30 cellular contexts compared by ENCODE assay signal in the genomic region with DNA sequence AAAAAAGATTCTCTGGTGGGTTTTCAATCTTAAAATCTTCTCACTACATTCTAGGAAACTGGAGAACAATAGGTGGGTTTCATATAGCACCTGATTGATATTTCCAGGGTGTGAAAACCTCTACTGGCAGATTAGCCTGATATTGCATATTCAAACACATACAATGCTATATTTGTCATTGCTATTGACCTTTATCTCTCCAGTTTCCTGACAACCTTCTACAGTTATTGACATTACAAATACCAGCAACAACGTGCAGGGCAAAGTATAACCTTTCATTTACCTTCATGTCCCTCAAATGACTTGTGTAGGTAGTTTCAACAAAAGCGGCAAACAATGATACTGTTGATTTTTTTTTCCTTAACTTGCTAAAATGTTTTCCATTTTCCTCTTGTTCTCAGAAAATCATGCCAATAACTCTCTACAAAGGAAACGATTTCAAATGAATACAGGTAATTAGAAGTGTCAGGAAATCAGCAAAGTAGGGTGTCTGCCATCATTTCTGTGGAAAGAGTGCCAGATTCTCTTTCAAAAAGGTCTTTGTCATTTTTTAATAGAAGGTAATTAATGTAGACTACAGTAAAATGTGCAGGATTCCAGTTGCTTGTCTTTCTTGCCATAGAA.
DNase-seq lines count a peak whose midpoint lies in the region; ATAC-seq, FAIRE-seq and TF ChIP-seq lines count a peak whose summit lies in the region.
"Had no signal": no experiment of that assay in that cellular context is flagged by ENCODE, and none has a peak within 500 bp of the region (broad histone marks: within the 10 kb centered on the region; RNA-seq: fewer than 3 reads in every experiment).

No MANE protein-coding gene starts in this region.

- H3K4me1 ChIP-seq in GM12878 (ENCODE audit: control insufficient read depth, insufficient read depth, low read length), result no peaks in the 10 kb centered on the region

- POLR2A ChIA-PET in GM12878 (lab: Charles Lee), result no interaction called here

- no peak for TF ChIP-seq CTCF in GM12878 (IDR thresholded peaks at IDR 0.05 in 2 of 3, conservative IDR thresholded peaks at IDR 0.05 in 1 of 3; ENCODE audit: control insufficient read depth in 2 of 3, extremely low read depth in 1 of 3, insufficient read depth in 1 of 3, low read depth in 3 of 3, low read length in 3 of 3)

- H3K9me3 ChIP-seq in GM12878 (replicated peaks; ENCODE audit: control insufficient read depth, insufficient read depth, low read length), result no peaks in the 10 kb centered on the region
- H3K9me3 ChIP-seq: thoracic aorta had no signal

- no peak overlapping the region for H3K27ac ChIP-seq in GM12878 (ENCODE audit: control insufficient read depth, insufficient read depth)
- H3K27ac ChIP-seq: RWPE1, thoracic aorta had no signal

- BruUV-seq in GM12878 (replicated peaks; lab: Mats Ljungman, UMichigan), result no TSS peak

- H3K4me2 ChIP-seq in GM12878 (ENCODE audit: control insufficient read depth, insufficient read depth), result no peak overlapping the region

- in situ Hi-C loops in GM12878 (cut with MboI), result loop anchor here (25.0 kb wide), 1 partner anchor 1380 kb away; no protein-coding TSS in a partner anchor

- no peak for TF ChIP-seq POLR2A in GM12878 (IDR thresholded peaks at IDR 0.05; ENCODE audit: low read depth, low read length)

- H3K4me3 ChIP-seq in GM12878, result no peak overlapping the region
- H3K4me3 ChIP-seq: thoracic aorta had no signal

- no peak for TF ChIP-seq RAD21 in GM12878 (IDR thresholded peaks at IDR 0.05; ENCODE audit: insufficient read depth, low read depth, low read length)

- intact Hi-C loops in GM12878 (cut with micrococcal nuclease; ENCODE audit: unreplicated experiment), result loop anchor here (10.0 kb wide), 1 partner anchor 992 kb away; no protein-coding TSS in a partner anchor
- intact Hi-C loops in Right ventricle myocardium inferior (cut with DNase I), result loop anchor here (10.0 kb wide), 1 partner anchor 598 kb away; a partner anchor contains a TSS

- DNase-seq in DMS53 (lab: John Stamatoyannopoulos, UW) (peak; percentile 79), NCI-H146 treated with DMSO at 0.1 percent for 48 hours (lab: John Stamatoyannopoulos, UW; ENCODE audit: unreplicated experiment) (peak; percentile 89), GM12878 (ENCODE audit: low read depth, low spot score) (no peak), mucosa of gallbladder (ENCODE audit: low spot score) (peak; percentile 12), D341Med (ENCODE audit: low spot score) (no peak), Right ventricle myocardium inferior (ENCODE audit: missing footprints) (no peak)
- DNase-seq in T-helper 2 cell treated with Interferon-gamma antibody and Interleukin-4, amounts not matched to agents 5 μg/mL and 100 μg/mL, for 36 hours (ENCODE audit: low spot score), result no peak
- DNase-seq: activated CD4-positive, alpha-beta T cell treated with anti-CD3 and anti-CD28 coated beads, Interleukin-2, amount 50 U/mL, for 4 hours; activated naive CD8-positive, alpha-beta T cell treated with anti-CD3 and anti-CD28 coated beads, Interleukin-2, amount 50 U/mL, for 24 hours; activated T-cell treated with anti-CD3 and anti-CD28 coated beads, Interleukin-2, amount 50 U/mL, for 72 hours; caudate nucleus; CD4-positive, alpha-beta memory T cell; cortex of kidney; effector memory CD4-positive, alpha-beta T cell; erythroblast; HCEC 1CT; left ventricle myocardium superior; naive B cell; NCI-H187 treated with DMSO at 0.1 percent for 48 hours; posterior cingulate gyrus; stimulated activated CD4-positive, alpha-beta T cell treated with anti-CD3 and anti-CD28 coated beads, Interleukin-12 subunit alpha, Interleukin-12 subunit beta, amount 100 ng/mL, for 4 hours; stimulated activated CD4-positive, alpha-beta T cell treated with anti-CD3 and anti-CD28 coated beads, Interleukin-2, amount 100 ng/mL, for 48 hours; stimulated activated naive CD8-positive, alpha-beta T cell treated with anti-CD3 and anti-CD28 coated beads, Interleukin-15, amount 100 ng/mL, for 72 hours had no signal

- H3K9me3 Mint-ChIP-seq in T-helper 2 cell treated with Interferon-gamma antibody and Interleukin-4, amounts not matched to agents 5 μg/mL and 100 μg/mL, for 36 hours, result no peaks in the 10 kb centered on the region
- H3K9me3 Mint-ChIP-seq: activated naive CD8-positive, alpha-beta T cell treated with anti-CD3 and anti-CD28 coated beads, Interleukin-2, amount 50 U/mL, for 24 hours; activated T-cell treated with anti-CD3 and anti-CD28 coated beads, Interleukin-2, amount 50 U/mL, for 72 hours; CD4-positive, alpha-beta memory T cell; naive B cell; stimulated activated naive CD8-positive, alpha-beta T cell treated with anti-CD3 and anti-CD28 coated beads, Interleukin-15, amount 100 ng/mL, for 72 hours had no signal

- H3K4me3 Mint-ChIP-seq in T-helper 2 cell treated with Interferon-gamma antibody and Interleukin-4, amounts not matched to agents 5 μg/mL and 100 μg/mL, for 36 hours, result no peak overlapping the region
- H3K4me3 Mint-ChIP-seq: activated naive CD8-positive, alpha-beta T cell treated with anti-CD3 and anti-CD28 coated beads, Interleukin-2, amount 50 U/mL, for 24 hours; activated T-cell treated with anti-CD3 and anti-CD28 coated beads, Interleukin-2, amount 50 U/mL, for 72 hours; B cell; CD4-positive, alpha-beta memory T cell; IgD-negative memory B cell; naive B cell; stimulated activated naive CD8-positive, alpha-beta T cell treated with anti-CD3 and anti-CD28 coated beads, Interleukin-15, amount 100 ng/mL, for 72 hours had no signal

- H4K20me1 ChIP-seq in GM12878 (ENCODE audit: control insufficient read depth, insufficient read depth), result no peaks in the 10 kb centered on the region

- CTCF ChIA-PET in GM12878 (lab: Yijun Ruan, JAX), result no interaction called here

- H3K36me3 Mint-ChIP-seq in T-helper 2 cell treated with Interferon-gamma antibody and Interleukin-4, amounts not matched to agents 5 μg/mL and 100 μg/mL, for 36 hours (ENCODE audit: low read depth), result no peaks in the 10 kb centered on the region
- H3K36me3 Mint-ChIP-seq: CD4-positive, alpha-beta memory T cell; IgD-negative memory B cell; naive B cell had no signal

- FAIRE-seq in GM12878 (lab: Jason Lieb, UNC), result peak; percentile 57
- FAIRE-seq: TTC549, urothelium cell line had no signal

- SMC1A ChIA-PET in GM12878 (lab: Charles Lee; ENCODE audit: uncharacterized antibody, unreplicated experiment), result no interaction called here

- H3K27ac Mint-ChIP-seq in T-helper 2 cell treated with Interferon-gamma antibody and Interleukin-4, amounts not matched to agents 5 μg/mL and 100 μg/mL, for 36 hours, result no peak overlapping the region
- H3K27ac Mint-ChIP-seq: activated naive CD8-positive, alpha-beta T cell treated with anti-CD3 and anti-CD28 coated beads, Interleukin-2, amount 50 U/mL, for 24 hours; activated T-cell treated with anti-CD3 and anti-CD28 coated beads, Interleukin-2, amount 50 U/mL, for 72 hours; B cell; CD4-positive, alpha-beta memory T cell; IgD-negative memory B cell; naive B cell; stimulated activated naive CD8-positive, alpha-beta T cell treated with anti-CD3 and anti-CD28 coated beads, Interleukin-15, amount 100 ng/mL, for 72 hours had no signal

- H3K9ac ChIP-seq in GM12878 (ENCODE audit: control insufficient read depth, insufficient read depth, low read length), result no peak overlapping the region

- no peaks in the 10 kb centered on the region for H3K27me3 Mint-ChIP-seq in T-helper 2 cell treated with Interferon-gamma antibody and Interleukin-4, amounts not matched to agents 5 μg/mL and 100 μg/mL, for 36 hours (ENCODE audit: low read depth)

- WGBS in GM12878 (ENCODE audit: insufficient coverage, insufficient replicate concordance, low lambda C conversion rate, missing lambda C conversion rate), result 36% methylated on average over 3 of the region's 3 CpGs

- no peaks in the 10 kb centered on the region for H3K79me2 ChIP-seq in GM12878 (ENCODE audit: control insufficient read depth, insufficient read depth, low read length)

- H2AFZ ChIP-seq in GM12878 (ENCODE audit: control insufficient read depth, low read depth, low read length), result no peak overlapping the region

- RAD21 ChIA-PET in GM12878 (lab: Charles Lee; ENCODE audit: unreplicated experiment), result no interaction called here

- H3K27me3 ChIP-seq in GM12878 (replicated peaks in 1 of 2; ENCODE audit: control insufficient read depth in 2 of 2, insufficient read depth in 2 of 2, low read length in 1 of 2), result no peaks in the 10 kb centered on the region; a peak in 1 of 4 replicates

- TF ChIP-seq EP300 in GM12878 (IDR thresholded peaks at IDR 0.05; ENCODE audit: borderline replicate concordance in 1 of 2, control insufficient read depth in 1 of 2, low read depth in 2 of 2, low read length in 2 of 2), result no peak

- no peak for ATAC-seq in GM12878
- no peak for ATAC-seq in Right ventricle myocardium inferior
- ATAC-seq: activated naive CD8-positive, alpha-beta T cell treated with anti-CD3 and anti-CD28 coated beads, Interleukin-2, amount 50 U/mL, for 24 hours; activated T-cell treated with anti-CD3 and anti-CD28 coated beads, Interleukin-2, amount 50 U/mL, for 72 hours; left ventricle myocardium superior; sciatic nerve; stimulated activated naive CD8-positive, alpha-beta T cell treated with anti-CD3 and anti-CD28 coated beads, Interleukin-15, amount 100 ng/mL, for 72 hours had no signal

- H3K4me1 Mint-ChIP-seq in T-helper 2 cell treated with Interferon-gamma antibody and Interleukin-4, amounts not matched to agents 5 μg/mL and 100 μg/mL, for 36 hours (ENCODE audit: low read depth), result no peaks in the 10 kb centered on the region
- H3K4me1 Mint-ChIP-seq: activated naive CD8-positive, alpha-beta T cell treated with anti-CD3 and anti-CD28 coated beads, Interleukin-2, amount 50 U/mL, for 24 hours; B cell; CD4-positive, alpha-beta memory T cell; IgD-negative memory B cell; naive B cell; stimulated activated naive CD8-positive, alpha-beta T cell treated with anti-CD3 and anti-CD28 coated beads, Interleukin-15, amount 100 ng/mL, for 72 hours had no signal

- no peaks in the 10 kb centered on the region for H3K36me3 ChIP-seq in GM12878 (ENCODE audit: control insufficient read depth in 2 of 2, insufficient read depth in 2 of 2, low read length in 1 of 2)
- H3K36me3 ChIP-seq: thoracic aorta had no signal

TF ChIP-seq in GM12878, 131 proteins besides CTCF, POLR2A, EP300 and RAD21 (continues in another document):
- TF ChIP-seq CBX5 (IDR thresholded peaks at IDR 0.05; ENCODE audit: low read depth), result no peak
- TF ChIP-seq SMC3 (IDR thresholded peaks at IDR 0.05; ENCODE audit: borderline replicate concordance, low read length), result no peak
- no peak for TF ChIP-seq MTA2 (IDR thresholded peaks at IDR 0.05; ENCODE audit: low read depth)
- TF ChIP-seq MEF2B (IDR thresholded peaks at IDR 0.05; ENCODE audit: partially characterized antibody, poor library complexity, severe bottlenecking), result no peak

Comparison
In these comparisons a context has a peak if more than half of its experiments do, and no peak if none do; other contexts are left out.
1. DNase-seq: peak in DMS53 (single experiment), NCI-H146 treated with DMSO at 0.1 percent for 48 hours (single experiment) and mucosa of gallbladder (single experiment); none in GM12878 (single experiment), D341Med (single experiment), Right ventricle myocardium inferior (single experiment) and T-helper 2 cell treated with Interferon-gamma antibody and Interleukin-4, amounts not matched to agents 5 μg/mL and 100 μg/mL, for 36 hours (single experiment).